Comparison of ENCODE assay signal across 9 cellular contexts in the genomic region with DNA sequence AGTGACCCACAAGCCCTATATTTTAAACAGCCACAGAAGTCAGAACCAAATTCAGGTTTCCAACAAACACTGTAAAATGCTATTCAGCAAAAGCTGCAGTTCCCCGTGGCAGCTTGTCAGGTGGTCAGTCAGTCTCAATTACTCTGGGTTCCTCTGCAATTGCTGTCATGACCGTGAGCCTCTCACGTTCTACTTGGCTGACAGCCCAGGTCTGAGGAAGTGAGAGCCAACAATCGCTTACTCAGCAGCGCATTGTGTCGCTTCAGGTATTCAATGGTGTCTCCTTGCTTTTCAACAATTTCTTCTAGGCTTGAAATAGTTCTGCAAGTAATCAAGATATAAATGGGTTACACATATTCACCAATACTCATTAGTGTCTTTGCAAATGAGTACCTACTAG. TPM values are rescaled to one million over a fixed set of nuclear protein-coding genes. Genes with fewer than 3 reads are reported as not detected.
DNase-seq lines count a peak whose midpoint lies in the region; ATAC-seq and TF ChIP-seq lines count a peak whose summit lies in the region.
"Had no signal": no experiment of that assay in that cellular context is flagged by ENCODE, and none has a peak within 500 bp of the region (broad histone marks: within the 10 kb centered on the region; RNA-seq: fewer than 3 reads in every experiment).

No MANE protein-coding gene starts in this region.

- H3K27me3 ChIP-seq in kidney epithelial cell (ENCODE audit: control insufficient read depth, insufficient read depth, low read length), result no peaks in the 10 kb centered on the region

- no peak overlapping the region for H3K4me3 Mint-ChIP-seq in activated T-helper 1 cell treated with anti-CD3 and anti-CD28 coated beads, Interleukin-12 subunit alpha, Interleukin-12 subunit beta, Interleukin-2, Interleukin-4 antibody, amounts not matched to agents 30 ng/mL and 10 ng/mL and 1 ng/mL, durations not matched to agents 14 hours and 24 hours and 36 hours
- H3K4me3 Mint-ChIP-seq: CD4-positive, alpha-beta memory T cell had no signal

- ATAC-seq in omental fat pad (ENCODE audit: low FRiP score), result no peak

- peaks cover 4% of the 10 kb centered on the region for H3K36me3 Mint-ChIP-seq in activated T-helper 1 cell treated with anti-CD3 and anti-CD28 coated beads, Interleukin-12 subunit alpha, Interleukin-12 subunit beta, Interleukin-2, Interleukin-4 antibody, amounts not matched to agents 30 ng/mL and 10 ng/mL and 1 ng/mL, durations not matched to agents 14 hours and 24 hours and 36 hours (ENCODE audit: low read depth)

- in situ Hi-C loops in astrocyte of the cerebellum (cut with HindIII; ENCODE audit: low sequenced_read_pairs), result no loop called here

- DNase-seq in DMS79 (lab: John Stamatoyannopoulos, UW), result peak; percentile 58
- peak; percentile 54 for DNase-seq in M059J (ENCODE audit: low read depth)
- peak; percentile 16 for DNase-seq in astrocyte of the cerebellum (ENCODE audit: low read depth)
- DNase-seq in kidney epithelial cell (ENCODE audit: low read depth), result peak; percentile 25
- DNase-seq in activated T-helper 1 cell treated with anti-CD3 and anti-CD28 coated beads, Interleukin-12 subunit alpha, Interleukin-12 subunit beta, Interleukin-2, Interleukin-4 antibody, amounts not matched to agents 30 ng/mL and 10 ng/mL and 1 ng/mL, durations not matched to agents 14 hours and 24 hours and 36 hours (ENCODE audit: low spot score), result no peak
- no peak for DNase-seq in activated CD4-positive, alpha-beta T cell treated with anti-CD3 and anti-CD28 coated beads, Interleukin-2, amount 50 U/mL, for 4 hours
- no peak for DNase-seq in DMS114 treated with DMSO at 0.1 percent for 48 hours (lab: John Stamatoyannopoulos, UW; ENCODE audit: unreplicated experiment)
- DNase-seq in omental fat pad (ENCODE audit: low spot score), result no peak
- DNase-seq: CD4-positive, alpha-beta memory T cell had no signal

- no peaks in the 10 kb centered on the region for H3K9me3 Mint-ChIP-seq in activated T-helper 1 cell treated with anti-CD3 and anti-CD28 coated beads, Interleukin-12 subunit alpha, Interleukin-12 subunit beta, Interleukin-2, Interleukin-4 antibody, amounts not matched to agents 30 ng/mL and 10 ng/mL and 1 ng/mL, durations not matched to agents 14 hours and 24 hours and 36 hours
- H3K9me3 Mint-ChIP-seq: CD4-positive, alpha-beta memory T cell had no signal

- H3K27ac Mint-ChIP-seq in activated T-helper 1 cell treated with anti-CD3 and anti-CD28 coated beads, Interleukin-12 subunit alpha, Interleukin-12 subunit beta, Interleukin-2, Interleukin-4 antibody, amounts not matched to agents 30 ng/mL and 10 ng/mL and 1 ng/mL, durations not matched to agents 14 hours and 24 hours and 36 hours, result no peak overlapping the region
- H3K27ac Mint-ChIP-seq: CD4-positive, alpha-beta memory T cell had no signal

- no peaks in the 10 kb centered on the region for H3K27me3 Mint-ChIP-seq in activated T-helper 1 cell treated with anti-CD3 and anti-CD28 coated beads, Interleukin-12 subunit alpha, Interleukin-12 subunit beta, Interleukin-2, Interleukin-4 antibody, amounts not matched to agents 30 ng/mL and 10 ng/mL and 1 ng/mL, durations not matched to agents 14 hours and 24 hours and 36 hours (ENCODE audit: insufficient read depth)
- H3K27me3 Mint-ChIP-seq: CD4-positive, alpha-beta memory T cell had no signal

- peaks cover 6% of the 10 kb centered on the region for H3K4me1 Mint-ChIP-seq in activated T-helper 1 cell treated with anti-CD3 and anti-CD28 coated beads, Interleukin-12 subunit alpha, Interleukin-12 subunit beta, Interleukin-2, Interleukin-4 antibody, amounts not matched to agents 30 ng/mL and 10 ng/mL and 1 ng/mL, durations not matched to agents 14 hours and 24 hours and 36 hours (ENCODE audit: low read depth)
- H3K4me1 Mint-ChIP-seq: CD4-positive, alpha-beta memory T cell had no signal

- H3K36me3 ChIP-seq in kidney epithelial cell (ENCODE audit: control insufficient read depth, insufficient read depth, low read length), result no peaks in the 10 kb centered on the region

- H3K4me3 ChIP-seq in astrocyte of the cerebellum (ENCODE audit: low read depth, low read length) (no peak overlapping the region), kidney epithelial cell (ENCODE audit: low read depth, low read length) (no peak overlapping the region)

- TF ChIP-seq CTCF in astrocyte of the cerebellum (IDR thresholded peaks at IDR 0.05; ENCODE audit: low read depth, low read length, missing control alignments) (no peak), kidney epithelial cell (IDR thresholded peaks at IDR 0.05; ENCODE audit: insufficient read depth, low read length, poor library complexity, severe bottlenecking) (no peak), omental fat pad (IDR thresholded peaks at IDR 0.05) (no peak)

- intact Hi-C loops in activated T-helper 1 cell treated with anti-CD3 and anti-CD28 coated beads, Interleukin-12 subunit alpha, Interleukin-12 subunit beta, Interleukin-2, Interleukin-4 antibody, amounts not matched to agents 30 ng/mL and 10 ng/mL and 1 ng/mL, durations not matched to agents 14 hours and 24 hours and 36 hours (cut with micrococcal nuclease), result no loop called here

RNA-seq across cellular contexts. Expression of gene TRIM75, which starts 25.8 kb away (rescaled TPM):
- total RNA-seq in M059J (2014; rRNA removed; shearing (Covaris generic)), result not detected in 2 replicates
- total RNA-seq in kidney epithelial cell (not detected in 2 replicates), omental fat pad (not detected)
- not detected in 2 replicates for total RNA-seq in activated T-helper 1 cell treated with anti-CD3 and anti-CD28 coated beads, Interleukin-12 subunit alpha, Interleukin-12 subunit beta, Interleukin-2, Interleukin-4 antibody, amounts not matched to agents 30 ng/mL and 10 ng/mL and 1 ng/mL, durations not matched to agents 14 hours and 24 hours and 36 hours
- total RNA-seq: CD4-positive, alpha-beta memory T cell had no signal

RNA-seq across cellular contexts. Expression of gene TMEM192, which starts 33.2 kb away (rescaled TPM):
- total RNA-seq in M059J (2014; rRNA removed; shearing (Covaris generic)), result 20.7 and 29.2 TPM in 2 replicates
- 16.2 and 21.1 TPM in 2 replicates for total RNA-seq in kidney epithelial cell
- 8.1 and 10.5 TPM in 2 replicates for total RNA-seq in activated T-helper 1 cell treated with anti-CD3 and anti-CD28 coated beads, Interleukin-12 subunit alpha, Interleukin-12 subunit beta, Interleukin-2, Interleukin-4 antibody, amounts not matched to agents 30 ng/mL and 10 ng/mL and 1 ng/mL, durations not matched to agents 14 hours and 24 hours and 36 hours
- 10 to 100 TPM; 14.8 to 22.8 (median 15.7) TPM for total RNA-seq in omental fat pad

RNA-seq across cellular contexts. Expression of gene TRIM60, which starts 47.7 kb away (rescaled TPM):
- total RNA-seq in M059J (2014; rRNA removed; shearing (Covaris generic)), result not detected in 2 replicates
- total RNA-seq in kidney epithelial cell, result not detected in 2 replicates
- not detected in 2 replicates for total RNA-seq in activated T-helper 1 cell treated with anti-CD3 and anti-CD28 coated beads, Interleukin-12 subunit alpha, Interleukin-12 subunit beta, Interleukin-2, Interleukin-4 antibody, amounts not matched to agents 30 ng/mL and 10 ng/mL and 1 ng/mL, durations not matched to agents 14 hours and 24 hours and 36 hours
- not detected for total RNA-seq in omental fat pad
- total RNA-seq: CD4-positive, alpha-beta memory T cell had no signal

Comparison
In these comparisons a context has a peak if more than half of its experiments do, and no peak if none do; other contexts are left out.
1. DNase-seq: peak in DMS79 (single experiment), M059J (single experiment), astrocyte of the cerebellum (single experiment) and kidney epithelial cell (single experiment); none in activated T-helper 1 cell treated with anti-CD3 and anti-CD28 coated beads, Interleukin-12 subunit alpha, Interleukin-12 subunit beta, Interleukin-2, Interleukin-4 antibody, amounts not matched to agents 30 ng/mL and 10 ng/mL and 1 ng/mL, durations not matched to agents 14 hours and 24 hours and 36 hours (single experiment), activated CD4-positive, alpha-beta T cell treated with anti-CD3 and anti-CD28 coated beads, Interleukin-2, amount 50 U/mL, for 4 hours (0 of 2), DMS114 treated with DMSO at 0.1 percent for 48 hours (single experiment) and omental fat pad (single experiment).